2 cellular contexts compared by ENCODE assay signal in genomic region chr17:16272111-16272510, GRCh38.
TF ChIP-seq lines count a peak whose summit lies in the region.

No MANE protein-coding gene starts in this region.

TF ChIP-seq in liver, 16 proteins besides CTCF, POLR2A, EP300 and RAD21:
- TF ChIP-seq FOXA2 (IDR thresholded peaks at IDR 0.05), result peak; percentile 17
- peak in 1 of 2 donors; percentile 12 for TF ChIP-seq RXRA (IDR thresholded peaks at IDR 0.05)
- no peak for TF ChIP-seq HNF4G (IDR thresholded peaks at IDR 0.05)

TF ChIP-seq in HepG2, 621 proteins besides CTCF, POLR2A, EP300 and RAD21:
- no peak for TF ChIP-seq ETV6 (CRISPR knock-in tag; conservative IDR thresholded peaks at IDR 0.05)
- TF ChIP-seq SALL2 (CRISPR knock-in tag; IDR thresholded peaks at IDR 0.05), result no peak
- TF ChIP-seq ZNF451 (CRISPR knock-in tag; IDR thresholded peaks at IDR 0.05), result no peak
- TF ChIP-seq IKZF5 (CRISPR knock-in tag; IDR thresholded peaks at IDR 0.05), result no peak
- TF ChIP-seq MZF1 (CRISPR knock-in tag; IDR thresholded peaks at IDR 0.05; ENCODE audit: borderline replicate concordance), result no peak
- TF ChIP-seq, protein P1, sequence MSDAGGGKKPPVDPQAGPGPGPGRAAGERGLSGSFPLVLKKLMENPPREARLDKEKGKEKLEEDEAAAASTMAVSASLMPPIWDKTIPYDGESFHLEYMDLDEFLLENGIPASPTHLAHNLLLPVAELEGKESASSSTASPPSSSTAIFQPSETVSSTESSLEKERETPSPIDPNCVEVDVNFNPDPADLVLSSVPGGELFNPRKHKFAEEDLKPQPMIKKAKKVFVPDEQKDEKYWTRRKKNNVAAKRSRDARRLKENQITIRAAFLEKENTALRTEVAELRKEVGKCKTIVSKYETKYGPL (CRISPR knock-in tag; IDR thresholded peaks at IDR 0.05), result no peak
- no peak for TF ChIP-seq ZSCAN30 (CRISPR knock-in tag; IDR thresholded peaks at IDR 0.05)
- no peak for TF ChIP-seq MAZ (IDR thresholded peaks at IDR 0.05; ENCODE audit: borderline replicate concordance, low read depth, low read length)
- TF ChIP-seq MAZ (CRISPR knock-in tag; IDR thresholded peaks at IDR 0.05; ENCODE audit: low read depth), result no peak
- TF ChIP-seq ATAD3A (CRISPR knock-in tag; IDR thresholded peaks at IDR 0.05), result no peak
- TF ChIP-seq ZNF747 (CRISPR knock-in tag; IDR thresholded peaks at IDR 0.05; ENCODE audit: borderline replicate concordance), result no peak
